8 cellular contexts compared by ENCODE assay signal in genomic region chr11:3796796-3797328, GRCh38. TPM values are rescaled to one million over a fixed set of nuclear protein-coding genes. Genes with fewer than 3 reads are reported as not detected.
DNase-seq lines count a peak whose midpoint lies in the region; ATAC-seq lines count a peak whose summit lies in the region.

No MANE protein-coding gene starts in this region.

- ATAC-seq in HG02870 (IDR thresholded peaks at IDR 0.05; ENCODE audit: unreplicated experiment), result peak; percentile 29
- peak; percentile 33 for ATAC-seq in naive thymus-derived CD4-positive, alpha-beta T cell

- no peaks in the 10 kb centered on the region for H3K27me3 ChIP-seq in effector memory CD4-positive, alpha-beta T cell (replicated peaks; ENCODE audit: control insufficient read depth, insufficient read depth, low read length, poor library complexity, severe bottlenecking)
- no peaks in the 10 kb centered on the region for H3K27me3 ChIP-seq in naive thymus-derived CD4-positive, alpha-beta T cell (ENCODE audit: control insufficient read depth in 2 of 2, insufficient read depth in 2 of 2, low read length in 2 of 2)

- intact Hi-C loops in naive thymus-derived CD4-positive, alpha-beta T cell (cut with micrococcal nuclease), result loop anchor here (1.0 to 5.0 kb wide), 11 partner anchors 11 to 420 kb away; partner anchors contain the start of genes PGAP2 (in 2 of the 2), RRM1 (in 2 of the 2), STIM1 (in 1 of the 2) and ZNF195 (in 1 of the 2)

- H3K27ac ChIP-seq in effector memory CD4-positive, alpha-beta T cell (ENCODE audit: insufficient read depth, low read length, poor library complexity, severe bottlenecking), result peak overlapping the region; percentile 96
- H3K27ac ChIP-seq in naive thymus-derived CD4-positive, alpha-beta T cell (ENCODE audit: low read depth, low read length), result peak overlapping the region; percentile 99

- DNase-seq in T-helper 2 cell treated with Interferon-gamma antibody and Interleukin-4, amounts not matched to agents 5 μg/mL and 100 μg/mL, for 36 hours (ENCODE audit: low spot score), result no peak
- DNase-seq in T-helper 2 cell, result no peak
- peak; percentile 58 for DNase-seq in NCI-H774 (lab: John Stamatoyannopoulos, UW)
- DNase-seq in effector memory CD4-positive, alpha-beta T cell, result no peak
- peak in 1 of 9 donors; percentile 13 for DNase-seq in naive thymus-derived CD4-positive, alpha-beta T cell
- DNase-seq in NCI-H2107 (lab: John Stamatoyannopoulos, UW), result no peak
- DNase-seq in effector CD4-positive, alpha-beta T cell, result no peak

- peaks cover 9% of the 10 kb centered on the region for H3K36me3 ChIP-seq in effector memory CD4-positive, alpha-beta T cell (ENCODE audit: control insufficient read depth, insufficient read depth, low read length)
- peaks cover 0 to 18% (median 5%) of the 10 kb centered on the region in 3 experiments for H3K36me3 ChIP-seq in naive thymus-derived CD4-positive, alpha-beta T cell (ENCODE audit: control insufficient read depth in 2 of 3, insufficient read depth in 3 of 3, low read length in 3 of 3)

- H3K4me3 Mint-ChIP-seq in T-helper 2 cell treated with Interferon-gamma antibody and Interleukin-4, amounts not matched to agents 5 μg/mL and 100 μg/mL, for 36 hours, result peak overlapping the region; percentile 97
- peak overlapping the region; percentile 87 to 98 (median 96) for H3K4me3 Mint-ChIP-seq in naive thymus-derived CD4-positive, alpha-beta T cell

- H3K9me3 Mint-ChIP-seq in T-helper 2 cell treated with Interferon-gamma antibody and Interleukin-4, amounts not matched to agents 5 μg/mL and 100 μg/mL, for 36 hours, result no peaks in the 10 kb centered on the region
- H3K9me3 Mint-ChIP-seq in naive thymus-derived CD4-positive, alpha-beta T cell, result peaks cover 0 to 6% (median 0%) of the 10 kb centered on the region in 11 donors

- H3K9me3 ChIP-seq in effector memory CD4-positive, alpha-beta T cell (ENCODE audit: control insufficient read depth, low read length), result no peaks in the 10 kb centered on the region
- no peaks in the 10 kb centered on the region for H3K9me3 ChIP-seq in naive thymus-derived CD4-positive, alpha-beta T cell (ENCODE audit: control insufficient read depth in 2 of 3, low read length in 3 of 3)

- H3K4me1 Mint-ChIP-seq in T-helper 2 cell treated with Interferon-gamma antibody and Interleukin-4, amounts not matched to agents 5 μg/mL and 100 μg/mL, for 36 hours (ENCODE audit: low read depth), result peaks cover 36% of the 10 kb centered on the region
- H3K4me1 Mint-ChIP-seq in naive thymus-derived CD4-positive, alpha-beta T cell, result peaks cover 11 to 66% (median 55%) of the 10 kb centered on the region in 7 donors

- H3K4me3 ChIP-seq in effector memory CD4-positive, alpha-beta T cell (ENCODE audit: insufficient read depth, low read depth, low read length, poor library complexity, severe bottlenecking), result peak overlapping the region; percentile 95
- H3K4me3 ChIP-seq in naive thymus-derived CD4-positive, alpha-beta T cell (ENCODE audit: low read length), result peak overlapping the region; percentile 96

- POLR2A ChIA-PET in naive thymus-derived CD4-positive, alpha-beta T cell (lab: Charles Lee), result interaction anchor here (0.9 to 5.1 kb wide), 6 partner anchors 9 to 57 kb away, joined by 3 to 38 read pairs (median 6); partner anchors contain the start of genes PGAP2 and RHOG

- H3K36me3 Mint-ChIP-seq in T-helper 2 cell treated with Interferon-gamma antibody and Interleukin-4, amounts not matched to agents 5 μg/mL and 100 μg/mL, for 36 hours (ENCODE audit: low read depth), result peaks cover 38% of the 10 kb centered on the region
- H3K36me3 Mint-ChIP-seq in naive thymus-derived CD4-positive, alpha-beta T cell, result peaks cover 3 to 19% (median 6%) of the 10 kb centered on the region in 5 donors

- H3K27ac Mint-ChIP-seq in T-helper 2 cell treated with Interferon-gamma antibody and Interleukin-4, amounts not matched to agents 5 μg/mL and 100 μg/mL, for 36 hours, result peak overlapping the region; percentile 99
- peak overlapping the region; percentile 96 to 100 (median 99) for H3K27ac Mint-ChIP-seq in naive thymus-derived CD4-positive, alpha-beta T cell

- peaks cover 11% of the 10 kb centered on the region for H3K4me1 ChIP-seq in effector memory CD4-positive, alpha-beta T cell (ENCODE audit: control insufficient read depth, insufficient read depth, low read length, poor library complexity, severe bottlenecking)
- peaks cover 25 to 27% of the 10 kb centered on the region in 2 donors for H3K4me1 ChIP-seq in naive thymus-derived CD4-positive, alpha-beta T cell (ENCODE audit: control insufficient read depth in 2 of 2, insufficient read depth in 2 of 2, low read length in 2 of 2)

- no peaks in the 10 kb centered on the region for H3K27me3 Mint-ChIP-seq in T-helper 2 cell treated with Interferon-gamma antibody and Interleukin-4, amounts not matched to agents 5 μg/mL and 100 μg/mL, for 36 hours (ENCODE audit: low read depth)
- peaks cover 0 to 2% (median 0%) of the 10 kb centered on the region in 5 donors for H3K27me3 Mint-ChIP-seq in naive thymus-derived CD4-positive, alpha-beta T cell

- CTCF ChIA-PET in naive thymus-derived CD4-positive, alpha-beta T cell (lab: Charles Lee), result interaction anchor here (1.4 to 1.9 kb wide), 2 partner anchors 12 to 276 kb away, joined by 3 to 5 read pairs; partner anchors contain the start of gene PGAP2

RNA-seq across cellular contexts. Expression of gene NUP98, which starts 0.5 kb away (rescaled TPM):
- 100 to 1,000 TPM; 103 to 137 (median 120) TPM for total RNA-seq in naive thymus-derived CD4-positive, alpha-beta T cell
- 10 to 100 TPM; 45.0 to 71.5 TPM for polyA plus RNA-seq in naive thymus-derived CD4-positive, alpha-beta T cell

RNA-seq across cellular contexts. Expression of gene PGAP2, which starts 11.5 kb away (rescaled TPM):
- total RNA-seq in naive thymus-derived CD4-positive, alpha-beta T cell, result 10 to 100 TPM; 20.8 to 28.3 (median 26.1) TPM
- 10 to 100 TPM; 24.2 to 27.8 TPM for polyA plus RNA-seq in naive thymus-derived CD4-positive, alpha-beta T cell

RNA-seq across cellular contexts. Expression of gene RHOG, which starts 43.9 kb away (rescaled TPM):
- total RNA-seq in naive thymus-derived CD4-positive, alpha-beta T cell, result 100 to 1,000 TPM in 2 of 5 experiments, 10 to 100 TPM in 3; 89.4 to 147 (median 96.3) TPM
- polyA plus RNA-seq in naive thymus-derived CD4-positive, alpha-beta T cell, result 100 to 1,000 TPM; 133 to 220 TPM

RNA-seq across cellular contexts. Expression of gene STIM1, which starts 58.6 kb away (rescaled TPM):
- 100 to 1,000 TPM in 3 of 5 experiments, 10 to 100 TPM in 2; 95.6 to 117 (median 103) TPM for total RNA-seq in naive thymus-derived CD4-positive, alpha-beta T cell
- polyA plus RNA-seq in naive thymus-derived CD4-positive, alpha-beta T cell, result 10 to 100 TPM; 38.4 to 43.6 TPM
